ENCODE assay signal across 1 cellular context in genomic region chr14:55411426-55412389, GRCh38.
TF ChIP-seq lines count a peak whose summit lies in the region.

A gene with protein sequence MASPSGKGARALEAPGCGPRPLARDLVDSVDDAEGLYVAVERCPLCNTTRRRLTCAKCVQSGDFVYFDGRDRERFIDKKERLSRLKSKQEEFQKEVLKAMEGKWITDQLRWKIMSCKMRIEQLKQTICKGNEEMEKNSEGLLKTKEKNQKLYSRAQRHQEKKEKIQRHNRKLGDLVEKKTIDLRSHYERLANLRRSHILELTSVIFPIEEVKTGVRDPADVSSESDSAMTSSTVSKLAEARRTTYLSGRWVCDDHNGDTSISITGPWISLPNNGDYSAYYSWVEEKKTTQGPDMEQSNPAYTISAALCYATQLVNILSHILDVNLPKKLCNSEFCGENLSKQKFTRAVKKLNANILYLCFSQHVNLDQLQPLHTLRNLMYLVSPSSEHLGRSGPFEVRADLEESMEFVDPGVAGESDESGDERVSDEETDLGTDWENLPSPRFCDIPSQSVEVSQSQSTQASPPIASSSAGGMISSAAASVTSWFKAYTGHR (minus strand): TSS chr14:55411830. CDS start chr14:55411822, 8 bp downstream.

TF ChIP-seq in HEK293, 187 proteins besides CTCF, POLR2A, EP300 and RAD21 (continued from another document and continues in another):
- TF ChIP-seq, protein P1, sequence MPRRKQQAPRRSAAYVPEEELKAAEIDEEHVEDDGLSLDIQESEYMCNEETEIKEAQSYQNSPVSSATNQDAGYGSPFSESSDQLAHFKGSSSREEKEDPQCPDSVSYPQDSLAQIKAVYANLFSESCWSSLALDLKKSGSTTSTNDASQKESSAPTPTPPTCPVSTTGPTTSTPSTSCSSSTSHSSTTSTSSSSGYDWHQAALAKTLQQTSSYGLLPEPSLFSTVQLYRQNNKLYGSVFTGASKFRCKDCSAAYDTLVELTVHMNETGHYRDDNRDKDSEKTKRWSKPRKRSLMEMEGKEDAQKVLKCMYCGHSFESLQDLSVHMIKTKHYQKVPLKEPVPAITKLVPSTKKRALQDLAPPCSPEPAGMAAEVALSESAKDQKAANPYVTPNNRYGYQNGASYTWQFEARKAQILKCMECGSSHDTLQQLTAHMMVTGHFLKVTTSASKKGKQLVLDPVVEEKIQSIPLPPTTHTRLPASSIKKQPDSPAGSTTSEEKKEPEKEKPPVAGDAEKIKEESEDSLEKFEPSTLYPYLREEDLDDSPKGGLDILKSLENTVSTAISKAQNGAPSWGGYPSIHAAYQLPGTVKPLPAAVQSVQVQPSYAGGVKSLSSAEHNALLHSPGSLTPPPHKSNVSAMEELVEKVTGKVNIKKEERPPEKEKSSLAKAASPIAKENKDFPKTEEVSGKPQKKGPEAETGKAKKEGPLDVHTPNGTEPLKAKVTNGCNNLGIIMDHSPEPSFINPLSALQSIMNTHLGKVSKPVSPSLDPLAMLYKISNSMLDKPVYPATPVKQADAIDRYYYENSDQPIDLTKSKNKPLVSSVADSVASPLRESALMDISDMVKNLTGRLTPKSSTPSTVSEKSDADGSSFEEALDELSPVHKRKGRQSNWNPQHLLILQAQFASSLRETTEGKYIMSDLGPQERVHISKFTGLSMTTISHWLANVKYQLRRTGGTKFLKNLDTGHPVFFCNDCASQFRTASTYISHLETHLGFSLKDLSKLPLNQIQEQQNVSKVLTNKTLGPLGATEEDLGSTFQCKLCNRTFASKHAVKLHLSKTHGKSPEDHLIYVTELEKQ (tag by site-specific recombination; IDR thresholded peaks at IDR 0.05; ENCODE audit: borderline replicate concordance), result no peak
- TF ChIP-seq ZNF623 (tag by site-specific recombination; IDR thresholded peaks at IDR 0.05), result no peak
- no peak for TF ChIP-seq ZNF558 (tag by site-specific recombination; IDR thresholded peaks at IDR 0.05)
- TF ChIP-seq ZNF10 (tag by site-specific recombination; IDR thresholded peaks at IDR 0.05), result no peak
- TF ChIP-seq BCL11B (tag by site-specific recombination; IDR thresholded peaks at IDR 0.05; ENCODE audit: low read depth), result no peak
- TF ChIP-seq, protein P2, sequence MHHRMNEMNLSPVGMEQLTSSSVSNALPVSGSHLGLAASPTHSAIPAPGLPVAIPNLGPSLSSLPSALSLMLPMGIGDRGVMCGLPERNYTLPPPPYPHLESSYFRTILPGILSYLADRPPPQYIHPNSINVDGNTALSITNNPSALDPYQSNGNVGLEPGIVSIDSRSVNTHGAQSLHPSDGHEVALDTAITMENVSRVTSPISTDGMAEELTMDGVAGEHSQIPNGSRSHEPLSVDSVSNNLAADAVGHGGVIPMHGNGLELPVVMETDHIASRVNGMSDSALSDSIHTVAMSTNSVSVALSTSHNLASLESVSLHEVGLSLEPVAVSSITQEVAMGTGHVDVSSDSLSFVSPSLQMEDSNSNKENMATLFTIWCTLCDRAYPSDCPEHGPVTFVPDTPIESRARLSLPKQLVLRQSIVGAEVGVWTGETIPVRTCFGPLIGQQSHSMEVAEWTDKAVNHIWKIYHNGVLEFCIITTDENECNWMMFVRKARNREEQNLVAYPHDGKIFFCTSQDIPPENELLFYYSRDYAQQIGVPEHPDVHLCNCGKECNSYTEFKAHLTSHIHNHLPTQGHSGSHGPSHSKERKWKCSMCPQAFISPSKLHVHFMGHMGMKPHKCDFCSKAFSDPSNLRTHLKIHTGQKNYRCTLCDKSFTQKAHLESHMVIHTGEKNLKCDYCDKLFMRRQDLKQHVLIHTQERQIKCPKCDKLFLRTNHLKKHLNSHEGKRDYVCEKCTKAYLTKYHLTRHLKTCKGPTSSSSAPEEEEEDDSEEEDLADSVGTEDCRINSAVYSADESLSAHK (tag by site-specific recombination; IDR thresholded peaks at IDR 0.05), result no peak
- TF ChIP-seq ZNF169 (tag by site-specific recombination; IDR thresholded peaks at IDR 0.05), result no peak
- TF ChIP-seq ZNF701 (tag by site-specific recombination; IDR thresholded peaks at IDR 0.05), result no peak
- no peak for TF ChIP-seq HOXA7 (CRISPR knock-in tag; IDR thresholded peaks at IDR 0.05; ENCODE audit: borderline replicate concordance)
- TF ChIP-seq ZNF140 (tag by site-specific recombination; IDR thresholded peaks at IDR 0.05), result no peak
- TF ChIP-seq ZBTB21 (tag by site-specific recombination; IDR thresholded peaks at IDR 0.05), result peak; percentile 39; the same call in 1 of the 2 replicates
- no peak for TF ChIP-seq ZNF555 (tag by site-specific recombination; conservative IDR thresholded peaks at IDR 0.05)
- no peak for TF ChIP-seq ZNF426 (tag by site-specific recombination; IDR thresholded peaks at IDR 0.05)
- peak; percentile 89 for TF ChIP-seq KLF10 (tag by site-specific recombination; IDR thresholded peaks at IDR 0.05)
- TF ChIP-seq ZNF202 (tag by site-specific recombination; IDR thresholded peaks at IDR 0.05; ENCODE audit: borderline replicate concordance), result no peak
- TF ChIP-seq ZNF707 (tag by site-specific recombination; IDR thresholded peaks at IDR 0.05), result no peak
- TF ChIP-seq, protein P3, sequence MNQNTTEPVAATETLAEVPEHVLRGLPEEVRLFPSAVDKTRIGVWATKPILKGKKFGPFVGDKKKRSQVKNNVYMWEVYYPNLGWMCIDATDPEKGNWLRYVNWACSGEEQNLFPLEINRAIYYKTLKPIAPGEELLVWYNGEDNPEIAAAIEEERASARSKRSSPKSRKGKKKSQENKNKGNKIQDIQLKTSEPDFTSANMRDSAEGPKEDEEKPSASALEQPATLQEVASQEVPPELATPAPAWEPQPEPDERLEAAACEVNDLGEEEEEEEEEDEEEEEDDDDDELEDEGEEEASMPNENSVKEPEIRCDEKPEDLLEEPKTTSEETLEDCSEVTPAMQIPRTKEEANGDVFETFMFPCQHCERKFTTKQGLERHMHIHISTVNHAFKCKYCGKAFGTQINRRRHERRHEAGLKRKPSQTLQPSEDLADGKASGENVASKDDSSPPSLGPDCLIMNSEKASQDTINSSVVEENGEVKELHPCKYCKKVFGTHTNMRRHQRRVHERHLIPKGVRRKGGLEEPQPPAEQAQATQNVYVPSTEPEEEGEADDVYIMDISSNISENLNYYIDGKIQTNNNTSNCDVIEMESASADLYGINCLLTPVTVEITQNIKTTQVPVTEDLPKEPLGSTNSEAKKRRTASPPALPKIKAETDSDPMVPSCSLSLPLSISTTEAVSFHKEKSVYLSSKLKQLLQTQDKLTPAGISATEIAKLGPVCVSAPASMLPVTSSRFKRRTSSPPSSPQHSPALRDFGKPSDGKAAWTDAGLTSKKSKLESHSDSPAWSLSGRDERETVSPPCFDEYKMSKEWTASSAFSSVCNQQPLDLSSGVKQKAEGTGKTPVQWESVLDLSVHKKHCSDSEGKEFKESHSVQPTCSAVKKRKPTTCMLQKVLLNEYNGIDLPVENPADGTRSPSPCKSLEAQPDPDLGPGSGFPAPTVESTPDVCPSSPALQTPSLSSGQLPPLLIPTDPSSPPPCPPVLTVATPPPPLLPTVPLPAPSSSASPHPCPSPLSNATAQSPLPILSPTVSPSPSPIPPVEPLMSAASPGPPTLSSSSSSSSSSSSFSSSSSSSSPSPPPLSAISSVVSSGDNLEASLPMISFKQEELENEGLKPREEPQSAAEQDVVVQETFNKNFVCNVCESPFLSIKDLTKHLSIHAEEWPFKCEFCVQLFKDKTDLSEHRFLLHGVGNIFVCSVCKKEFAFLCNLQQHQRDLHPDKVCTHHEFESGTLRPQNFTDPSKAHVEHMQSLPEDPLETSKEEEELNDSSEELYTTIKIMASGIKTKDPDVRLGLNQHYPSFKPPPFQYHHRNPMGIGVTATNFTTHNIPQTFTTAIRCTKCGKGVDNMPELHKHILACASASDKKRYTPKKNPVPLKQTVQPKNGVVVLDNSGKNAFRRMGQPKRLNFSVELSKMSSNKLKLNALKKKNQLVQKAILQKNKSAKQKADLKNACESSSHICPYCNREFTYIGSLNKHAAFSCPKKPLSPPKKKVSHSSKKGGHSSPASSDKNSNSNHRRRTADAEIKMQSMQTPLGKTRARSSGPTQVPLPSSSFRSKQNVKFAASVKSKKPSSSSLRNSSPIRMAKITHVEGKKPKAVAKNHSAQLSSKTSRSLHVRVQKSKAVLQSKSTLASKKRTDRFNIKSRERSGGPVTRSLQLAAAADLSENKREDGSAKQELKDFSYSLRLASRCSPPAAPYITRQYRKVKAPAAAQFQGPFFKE (tag by site-specific recombination; IDR thresholded peaks at IDR 0.05; ENCODE audit: borderline replicate concordance), result no peak
- peak; percentile 78; the same call in 1 of the 2 replicates for TF ChIP-seq ZEB2 (tag by site-specific recombination; IDR thresholded peaks at IDR 0.05)
- TF ChIP-seq ZXDB (tag by site-specific recombination; IDR thresholded peaks at IDR 0.05), result peak; percentile 82
- TF ChIP-seq SCRT1 (tag by site-specific recombination; IDR thresholded peaks at IDR 0.05; ENCODE audit: borderline replicate concordance), result peak; percentile 80
- TF ChIP-seq, protein P4, sequence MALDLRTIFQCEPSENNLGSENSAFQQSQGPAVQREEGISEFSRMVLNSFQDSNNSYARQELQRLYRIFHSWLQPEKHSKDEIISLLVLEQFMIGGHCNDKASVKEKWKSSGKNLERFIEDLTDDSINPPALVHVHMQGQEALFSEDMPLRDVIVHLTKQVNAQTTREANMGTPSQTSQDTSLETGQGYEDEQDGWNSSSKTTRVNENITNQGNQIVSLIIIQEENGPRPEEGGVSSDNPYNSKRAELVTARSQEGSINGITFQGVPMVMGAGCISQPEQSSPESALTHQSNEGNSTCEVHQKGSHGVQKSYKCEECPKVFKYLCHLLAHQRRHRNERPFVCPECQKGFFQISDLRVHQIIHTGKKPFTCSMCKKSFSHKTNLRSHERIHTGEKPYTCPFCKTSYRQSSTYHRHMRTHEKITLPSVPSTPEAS (tag by site-specific recombination; IDR thresholded peaks at IDR 0.05), result no peak
- no peak for TF ChIP-seq ZSCAN5A (tag by site-specific recombination; IDR thresholded peaks at IDR 0.05)
- TF ChIP-seq, protein P5, sequence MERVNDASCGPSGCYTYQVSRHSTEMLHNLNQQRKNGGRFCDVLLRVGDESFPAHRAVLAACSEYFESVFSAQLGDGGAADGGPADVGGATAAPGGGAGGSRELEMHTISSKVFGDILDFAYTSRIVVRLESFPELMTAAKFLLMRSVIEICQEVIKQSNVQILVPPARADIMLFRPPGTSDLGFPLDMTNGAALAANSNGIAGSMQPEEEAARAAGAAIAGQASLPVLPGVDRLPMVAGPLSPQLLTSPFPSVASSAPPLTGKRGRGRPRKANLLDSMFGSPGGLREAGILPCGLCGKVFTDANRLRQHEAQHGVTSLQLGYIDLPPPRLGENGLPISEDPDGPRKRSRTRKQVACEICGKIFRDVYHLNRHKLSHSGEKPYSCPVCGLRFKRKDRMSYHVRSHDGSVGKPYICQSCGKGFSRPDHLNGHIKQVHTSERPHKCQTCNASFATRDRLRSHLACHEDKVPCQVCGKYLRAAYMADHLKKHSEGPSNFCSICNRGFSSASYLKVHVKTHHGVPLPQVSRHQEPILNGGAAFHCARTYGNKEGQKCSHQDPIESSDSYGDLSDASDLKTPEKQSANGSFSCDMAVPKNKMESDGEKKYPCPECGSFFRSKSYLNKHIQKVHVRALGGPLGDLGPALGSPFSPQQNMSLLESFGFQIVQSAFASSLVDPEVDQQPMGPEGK (tag by site-specific recombination; IDR thresholded peaks at IDR 0.05), result peak; percentile 97
- TF ChIP-seq ZBTB48 (tag by site-specific recombination; IDR thresholded peaks at IDR 0.05), result no peak
- TF ChIP-seq, protein P6, sequence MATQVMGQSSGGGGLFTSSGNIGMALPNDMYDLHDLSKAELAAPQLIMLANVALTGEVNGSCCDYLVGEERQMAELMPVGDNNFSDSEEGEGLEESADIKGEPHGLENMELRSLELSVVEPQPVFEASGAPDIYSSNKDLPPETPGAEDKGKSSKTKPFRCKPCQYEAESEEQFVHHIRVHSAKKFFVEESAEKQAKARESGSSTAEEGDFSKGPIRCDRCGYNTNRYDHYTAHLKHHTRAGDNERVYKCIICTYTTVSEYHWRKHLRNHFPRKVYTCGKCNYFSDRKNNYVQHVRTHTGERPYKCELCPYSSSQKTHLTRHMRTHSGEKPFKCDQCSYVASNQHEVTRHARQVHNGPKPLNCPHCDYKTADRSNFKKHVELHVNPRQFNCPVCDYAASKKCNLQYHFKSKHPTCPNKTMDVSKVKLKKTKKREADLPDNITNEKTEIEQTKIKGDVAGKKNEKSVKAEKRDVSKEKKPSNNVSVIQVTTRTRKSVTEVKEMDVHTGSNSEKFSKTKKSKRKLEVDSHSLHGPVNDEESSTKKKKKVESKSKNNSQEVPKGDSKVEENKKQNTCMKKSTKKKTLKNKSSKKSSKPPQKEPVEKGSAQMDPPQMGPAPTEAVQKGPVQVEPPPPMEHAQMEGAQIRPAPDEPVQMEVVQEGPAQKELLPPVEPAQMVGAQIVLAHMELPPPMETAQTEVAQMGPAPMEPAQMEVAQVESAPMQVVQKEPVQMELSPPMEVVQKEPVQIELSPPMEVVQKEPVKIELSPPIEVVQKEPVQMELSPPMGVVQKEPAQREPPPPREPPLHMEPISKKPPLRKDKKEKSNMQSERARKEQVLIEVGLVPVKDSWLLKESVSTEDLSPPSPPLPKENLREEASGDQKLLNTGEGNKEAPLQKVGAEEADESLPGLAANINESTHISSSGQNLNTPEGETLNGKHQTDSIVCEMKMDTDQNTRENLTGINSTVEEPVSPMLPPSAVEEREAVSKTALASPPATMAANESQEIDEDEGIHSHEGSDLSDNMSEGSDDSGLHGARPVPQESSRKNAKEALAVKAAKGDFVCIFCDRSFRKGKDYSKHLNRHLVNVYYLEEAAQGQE (tag by site-specific recombination; IDR thresholded peaks at IDR 0.05), result no peak
- TF ChIP-seq ZBTB11 (tag by site-specific recombination; conservative IDR thresholded peaks at IDR 0.05; ENCODE audit: low read depth), result peak; percentile 75
- no peak for TF ChIP-seq HOXC10 (CRISPR knock-in tag; IDR thresholded peaks at IDR 0.05)
